1 cellular context compared by ENCODE assay signal in genomic region chr5:113474100-113474700, GRCh38.
TF ChIP-seq lines count a peak whose summit lies in the region.

No MANE protein-coding gene starts in this region.

TF ChIP-seq in GM23338, 12 proteins besides CTCF, POLR2A, EP300 and RAD21:
- TF ChIP-seq STAT1 (IDR thresholded peaks at IDR 0.05; ENCODE audit: unreplicated experiment) (no peak), JUNB (IDR thresholded peaks at IDR 0.05; ENCODE audit: unreplicated experiment) (no peak), EZH2phosphoT487 (IDR thresholded peaks at IDR 0.05; ENCODE audit: unreplicated experiment) (no peak), ZNF114 (CRISPR knock-in tag; IDR thresholded peaks at IDR 0.05) (no peak), POLR2AphosphoS5 (IDR thresholded peaks at IDR 0.05; ENCODE audit: low read depth) (no peak), CREB1 (CRISPR knock-in tag; IDR thresholded peaks at IDR 0.05; ENCODE audit: low read depth) (no peak), EZH2 (IDR thresholded peaks at IDR 0.05; ENCODE audit: low read depth, unreplicated experiment) (no peak), NANOG (IDR thresholded peaks at IDR 0.05; ENCODE audit: borderline replicate concordance) (no peak), ZNF331 (CRISPR knock-in tag; IDR thresholded peaks at IDR 0.05; ENCODE audit: low read depth) (no peak)
- TF ChIP-seq, protein P1, sequence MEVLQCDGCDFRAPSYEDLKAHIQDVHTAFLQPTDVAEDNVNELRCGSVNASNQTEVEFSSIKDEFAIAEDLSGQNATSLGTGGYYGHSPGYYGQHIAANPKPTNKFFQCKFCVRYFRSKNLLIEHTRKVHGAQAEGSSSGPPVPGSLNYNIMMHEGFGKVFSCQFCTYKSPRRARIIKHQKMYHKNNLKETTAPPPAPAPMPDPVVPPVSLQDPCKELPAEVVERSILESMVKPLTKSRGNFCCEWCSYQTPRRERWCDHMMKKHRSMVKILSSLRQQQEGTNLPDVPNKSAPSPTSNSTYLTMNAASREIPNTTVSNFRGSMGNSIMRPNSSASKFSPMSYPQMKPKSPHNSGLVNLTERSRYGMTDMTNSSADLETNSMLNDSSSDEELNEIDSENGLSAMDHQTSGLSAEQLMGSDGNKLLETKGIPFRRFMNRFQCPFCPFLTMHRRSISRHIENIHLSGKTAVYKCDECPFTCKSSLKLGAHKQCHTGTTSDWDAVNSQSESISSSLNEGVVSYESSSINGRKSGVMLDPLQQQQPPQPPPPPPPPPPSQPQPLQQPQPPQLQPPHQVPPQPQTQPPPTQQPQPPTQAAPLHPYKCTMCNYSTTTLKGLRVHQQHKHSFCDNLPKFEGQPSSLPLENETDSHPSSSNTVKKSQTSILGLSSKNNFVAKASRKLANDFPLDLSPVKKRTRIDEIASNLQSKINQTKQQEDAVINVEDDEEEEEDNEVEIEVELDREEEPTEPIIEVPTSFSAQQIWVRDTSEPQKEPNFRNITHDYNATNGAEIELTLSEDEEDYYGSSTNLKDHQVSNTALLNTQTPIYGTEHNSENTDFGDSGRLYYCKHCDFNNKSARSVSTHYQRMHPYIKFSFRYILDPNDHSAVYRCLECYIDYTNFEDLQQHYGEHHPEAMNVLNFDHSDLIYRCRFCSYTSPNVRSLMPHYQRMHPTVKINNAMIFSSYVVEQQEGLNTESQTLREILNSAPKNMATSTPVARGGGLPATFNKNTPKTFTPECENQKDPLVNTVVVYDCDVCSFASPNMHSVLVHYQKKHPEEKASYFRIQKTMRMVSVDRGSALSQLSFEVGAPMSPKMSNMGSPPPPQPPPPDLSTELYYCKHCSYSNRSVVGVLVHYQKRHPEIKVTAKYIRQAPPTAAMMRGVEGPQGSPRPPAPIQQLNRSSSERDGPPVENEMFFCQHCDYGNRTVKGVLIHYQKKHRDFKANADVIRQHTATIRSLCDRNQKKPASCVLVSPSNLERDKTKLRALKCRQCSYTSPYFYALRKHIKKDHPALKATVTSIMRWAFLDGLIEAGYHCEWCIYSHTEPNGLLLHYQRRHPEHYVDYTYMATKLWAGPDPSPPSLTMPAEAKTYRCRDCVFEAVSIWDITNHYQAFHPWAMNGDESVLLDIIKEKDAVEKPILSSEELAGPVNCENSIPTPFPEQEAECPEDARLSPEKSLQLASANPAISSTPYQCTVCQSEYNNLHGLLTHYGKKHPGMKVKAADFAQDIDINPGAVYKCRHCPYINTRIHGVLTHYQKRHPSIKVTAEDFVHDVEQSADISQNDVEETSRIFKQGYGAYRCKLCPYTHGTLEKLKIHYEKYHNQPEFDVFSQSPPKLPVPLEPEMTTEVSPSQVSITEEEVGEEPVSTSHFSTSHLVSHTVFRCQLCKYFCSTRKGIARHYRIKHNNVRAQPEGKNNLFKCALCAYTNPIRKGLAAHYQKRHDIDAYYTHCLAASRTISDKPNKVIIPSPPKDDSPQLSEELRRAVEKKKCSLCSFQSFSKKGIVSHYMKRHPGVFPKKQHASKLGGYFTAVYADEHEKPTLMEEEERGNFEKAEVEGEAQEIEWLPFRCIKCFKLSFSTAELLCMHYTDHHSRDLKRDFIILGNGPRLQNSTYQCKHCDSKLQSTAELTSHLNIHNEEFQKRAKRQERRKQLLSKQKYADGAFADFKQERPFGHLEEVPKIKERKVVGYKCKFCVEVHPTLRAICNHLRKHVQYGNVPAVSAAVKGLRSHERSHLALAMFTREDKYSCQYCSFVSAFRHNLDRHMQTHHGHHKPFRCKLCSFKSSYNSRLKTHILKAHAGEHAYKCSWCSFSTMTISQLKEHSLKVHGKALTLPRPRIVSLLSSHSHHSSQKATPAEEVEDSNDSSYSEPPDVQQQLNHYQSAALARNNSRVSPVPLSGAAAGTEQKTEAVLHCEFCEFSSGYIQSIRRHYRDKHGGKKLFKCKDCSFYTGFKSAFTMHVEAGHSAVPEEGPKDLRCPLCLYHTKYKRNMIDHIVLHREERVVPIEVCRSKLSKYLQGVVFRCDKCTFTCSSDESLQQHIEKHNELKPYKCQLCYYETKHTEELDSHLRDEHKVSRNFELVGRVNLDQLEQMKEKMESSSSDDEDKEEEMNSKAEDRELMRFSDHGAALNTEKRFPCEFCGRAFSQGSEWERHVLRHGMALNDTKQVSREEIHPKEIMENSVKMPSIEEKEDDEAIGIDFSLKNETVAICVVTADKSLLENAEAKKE (CRISPR knock-in tag; IDR thresholded peaks at IDR 0.05) = no peak
- TF ChIP-seq, protein P2, sequence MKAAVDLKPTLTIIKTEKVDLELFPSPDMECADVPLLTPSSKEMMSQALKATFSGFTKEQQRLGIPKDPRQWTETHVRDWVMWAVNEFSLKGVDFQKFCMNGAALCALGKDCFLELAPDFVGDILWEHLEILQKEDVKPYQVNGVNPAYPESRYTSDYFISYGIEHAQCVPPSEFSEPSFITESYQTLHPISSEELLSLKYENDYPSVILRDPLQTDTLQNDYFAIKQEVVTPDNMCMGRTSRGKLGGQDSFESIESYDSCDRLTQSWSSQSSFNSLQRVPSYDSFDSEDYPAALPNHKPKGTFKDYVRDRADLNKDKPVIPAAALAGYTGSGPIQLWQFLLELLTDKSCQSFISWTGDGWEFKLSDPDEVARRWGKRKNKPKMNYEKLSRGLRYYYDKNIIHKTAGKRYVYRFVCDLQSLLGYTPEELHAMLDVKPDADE (IDR thresholded peaks at IDR 0.05) = no peak
- TF ChIP-seq, protein P3, sequence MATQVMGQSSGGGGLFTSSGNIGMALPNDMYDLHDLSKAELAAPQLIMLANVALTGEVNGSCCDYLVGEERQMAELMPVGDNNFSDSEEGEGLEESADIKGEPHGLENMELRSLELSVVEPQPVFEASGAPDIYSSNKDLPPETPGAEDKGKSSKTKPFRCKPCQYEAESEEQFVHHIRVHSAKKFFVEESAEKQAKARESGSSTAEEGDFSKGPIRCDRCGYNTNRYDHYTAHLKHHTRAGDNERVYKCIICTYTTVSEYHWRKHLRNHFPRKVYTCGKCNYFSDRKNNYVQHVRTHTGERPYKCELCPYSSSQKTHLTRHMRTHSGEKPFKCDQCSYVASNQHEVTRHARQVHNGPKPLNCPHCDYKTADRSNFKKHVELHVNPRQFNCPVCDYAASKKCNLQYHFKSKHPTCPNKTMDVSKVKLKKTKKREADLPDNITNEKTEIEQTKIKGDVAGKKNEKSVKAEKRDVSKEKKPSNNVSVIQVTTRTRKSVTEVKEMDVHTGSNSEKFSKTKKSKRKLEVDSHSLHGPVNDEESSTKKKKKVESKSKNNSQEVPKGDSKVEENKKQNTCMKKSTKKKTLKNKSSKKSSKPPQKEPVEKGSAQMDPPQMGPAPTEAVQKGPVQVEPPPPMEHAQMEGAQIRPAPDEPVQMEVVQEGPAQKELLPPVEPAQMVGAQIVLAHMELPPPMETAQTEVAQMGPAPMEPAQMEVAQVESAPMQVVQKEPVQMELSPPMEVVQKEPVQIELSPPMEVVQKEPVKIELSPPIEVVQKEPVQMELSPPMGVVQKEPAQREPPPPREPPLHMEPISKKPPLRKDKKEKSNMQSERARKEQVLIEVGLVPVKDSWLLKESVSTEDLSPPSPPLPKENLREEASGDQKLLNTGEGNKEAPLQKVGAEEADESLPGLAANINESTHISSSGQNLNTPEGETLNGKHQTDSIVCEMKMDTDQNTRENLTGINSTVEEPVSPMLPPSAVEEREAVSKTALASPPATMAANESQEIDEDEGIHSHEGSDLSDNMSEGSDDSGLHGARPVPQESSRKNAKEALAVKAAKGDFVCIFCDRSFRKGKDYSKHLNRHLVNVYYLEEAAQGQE (IDR thresholded peaks at IDR 0.05; ENCODE audit: unreplicated experiment) = no peak
TF ChIP-seq in GM23338: peak in this region for 0.
